Comparison of ENCODE assay signal across 10 cellular contexts in genomic region chr15:100114526-100114925, GRCh38.
DNase-seq lines count a peak whose midpoint lies in the region; ATAC-seq and TF ChIP-seq lines count a peak whose summit lies in the region.
"Had no signal": no experiment of that assay in that cellular context is flagged by ENCODE, and none has a peak within 500 bp of the region (broad histone marks: within the 10 kb centered on the region; RNA-seq: fewer than 3 reads in every experiment).

No MANE protein-coding gene starts in this region.

- H3K27ac ChIP-seq in mesenchymal stem cell (ENCODE audit: low read length, poor library complexity, severe bottlenecking) = no peak overlapping the region
- H3K27ac ChIP-seq in testis = peak overlapping the region; percentile 29 to 70

- peak overlapping the region; percentile 42 to 79 for H3K18ac ChIP-seq in mesenchymal stem cell (ENCODE audit: low read depth in 1 of 2, low read length in 2 of 2)

- H3K9me3 ChIP-seq in mesenchymal stem cell (ENCODE audit: control insufficient read depth, low read length) (peaks cover 1% of the 10 kb centered on the region), testis (no peaks in the 10 kb centered on the region)

- peak overlapping the region in 1 of 2 donors; percentile 60 for H3K27ac Mint-ChIP-seq in effector memory CD8-positive, alpha-beta T cell

- TF ChIP-seq CTCF in testis (IDR thresholded peaks at IDR 0.05) (no peak), lower leg skin (IDR thresholded peaks at IDR 0.05) (no peak)

- H3K4me1 Mint-ChIP-seq in effector memory CD8-positive, alpha-beta T cell (ENCODE audit: low read depth in 2 of 2) = peaks cover 0 to 8% of the 10 kb centered on the region in 2 donors

- peak overlapping the region in 1 of 2 experiments; percentile 45 for H2BK12ac ChIP-seq in mesenchymal stem cell (ENCODE audit: low read length in 2 of 2)

- no peaks in the 10 kb centered on the region for H3K27me3 Mint-ChIP-seq in effector memory CD8-positive, alpha-beta T cell

- no peak overlapping the region for H2BK5ac ChIP-seq in mesenchymal stem cell (ENCODE audit: low read depth, low read length, poor library complexity, severe bottlenecking)

- H3K9me3 Mint-ChIP-seq in effector memory CD8-positive, alpha-beta T cell = no peaks in the 10 kb centered on the region

- H3K4me3 ChIP-seq in mesenchymal stem cell (ENCODE audit: insufficient read depth in 1 of 2, low read depth in 1 of 2, low read length in 2 of 2) = peak overlapping the region in 1 of 2 experiments; percentile 68
- no peak overlapping the region for H3K4me3 ChIP-seq in testis
- H3K4me3 ChIP-seq in lower leg skin (ENCODE audit: low read depth, poor library complexity, severe bottlenecking) = no peak overlapping the region

- H3K4ac ChIP-seq in mesenchymal stem cell (ENCODE audit: low read depth in 1 of 2, low read length in 2 of 2) = peak overlapping the region in 1 of 2 experiments; percentile 52

- H3K27me3 ChIP-seq in mesenchymal stem cell (ENCODE audit: control insufficient read depth in 1 of 2, insufficient read depth in 1 of 2, low read length in 2 of 2) (no peaks in the 10 kb centered on the region), testis (no peaks in the 10 kb centered on the region)

- no peak overlapping the region for H2BK15ac ChIP-seq in mesenchymal stem cell (ENCODE audit: low read depth, poor library complexity, severe bottlenecking)

- no peaks in the 10 kb centered on the region for H3K36me3 Mint-ChIP-seq in effector memory CD8-positive, alpha-beta T cell (ENCODE audit: insufficient read depth)

- DNase-seq in RPMI7951 (ENCODE audit: low read depth) (peak; percentile 91), ecto neural progenitor cell (ENCODE audit: low spot score) (peak; percentile 51), mesenchymal stem cell (peak; percentile 77), testis (no peak), lower leg skin (ENCODE audit: low spot score in 2 of 2) (no peak), midbrain (lab: John Stamatoyannopoulos, UW) (no peak)
- no peak for DNase-seq in effector memory CD8-positive, alpha-beta T cell
- DNase-seq in stimulated activated naive CD4-positive, alpha-beta T cell (lab: John Stamatoyannopoulos, UW) = no peak
- DNase-seq: activated CD4-positive, alpha-beta T cell treated with anti-CD3 and anti-CD28 coated beads, Interleukin-2, amount 50 U/mL, for 1 hour; NK-92 treated with Interleukin-12 subunit alpha and Interleukin-12 subunit beta, amount 100 ng/mL, for 24 hours had no signal

- no peak overlapping the region for H3K4me2 ChIP-seq in mesenchymal stem cell (ENCODE audit: low read length, poor library complexity, severe bottlenecking)

- H3K79me1 ChIP-seq in mesenchymal stem cell (replicated peaks; ENCODE audit: low read length, poor library complexity, severe bottlenecking) = no peaks in the 10 kb centered on the region

- no peak overlapping the region for H2AFZ ChIP-seq in mesenchymal stem cell (ENCODE audit: low read depth, low read length)

- intact Hi-C loops in testis (cut with DNase I; ENCODE audit: low total_unique reads) = no loop called here
- intact Hi-C loops in lower leg skin (cut with DNase I; ENCODE audit: low total_unique reads) = no loop called here

- WGBS in mesenchymal stem cell = 29% methylated on average over 11 of the region's 11 CpGs
- 30 to 46% methylated on average over 11 of the region's 11 CpGs for WGBS in testis, 2 donors
- 59 to 65% methylated on average over 11 of the region's 11 CpGs for WGBS in lower leg skin, 2 donors

- H2AK5ac ChIP-seq in mesenchymal stem cell (ENCODE audit: low read length, severe bottlenecking) = no peak overlapping the region

- no peak overlapping the region for H4K8ac ChIP-seq in mesenchymal stem cell (ENCODE audit: low read length)

- H3K4me3 Mint-ChIP-seq in effector memory CD8-positive, alpha-beta T cell = no peak overlapping the region

- H3K14ac ChIP-seq in mesenchymal stem cell (ENCODE audit: low read length in 2 of 2) = no peak overlapping the region

- H2BK120ac ChIP-seq in mesenchymal stem cell (ENCODE audit: low read depth, low read length) = peak overlapping the region; percentile 73

- H3K36me3 ChIP-seq in mesenchymal stem cell (ENCODE audit: control insufficient read depth in 1 of 2, insufficient read depth in 2 of 2, low read depth in 1 of 2, low read length in 2 of 2) = no peaks in the 10 kb centered on the region
- H3K36me3 ChIP-seq in testis (ENCODE audit: low read depth, missing control alignments) = no peaks in the 10 kb centered on the region

- TF ChIP-seq POLR2A in testis (IDR thresholded peaks at IDR 0.05) = no peak
- TF ChIP-seq POLR2A in lower leg skin (IDR thresholded peaks at IDR 0.05) = no peak

- H4K91ac ChIP-seq in mesenchymal stem cell (ENCODE audit: low read length) = peak overlapping the region; percentile 65

- H3K23ac ChIP-seq in mesenchymal stem cell (ENCODE audit: low read length in 2 of 2) = no peak overlapping the region

- H3K4me1 ChIP-seq in mesenchymal stem cell (ENCODE audit: control insufficient read depth, insufficient read depth, low read depth, low read length) (peaks cover 12% of the 10 kb centered on the region), testis (peaks cover 17% of the 10 kb centered on the region)

- peak overlapping the region; percentile 81 for H3K9ac ChIP-seq in mesenchymal stem cell (ENCODE audit: low read length)

- no peak for ATAC-seq in effector memory CD8-positive, alpha-beta T cell (replicated peaks)

Comparison
In these comparisons a context has a peak if more than half of its experiments do, and no peak if none do; other contexts are left out.
1. DNase-seq: peak in RPMI7951 (single experiment), ecto neural progenitor cell (single experiment) and mesenchymal stem cell (single experiment); none in testis (single experiment), lower leg skin (0 of 2), effector memory CD8-positive, alpha-beta T cell (0 of 3), stimulated activated naive CD4-positive, alpha-beta T cell (0 of 6) and midbrain (single experiment).